1 cellular context compared by ENCODE assay signal in the genomic region with DNA sequence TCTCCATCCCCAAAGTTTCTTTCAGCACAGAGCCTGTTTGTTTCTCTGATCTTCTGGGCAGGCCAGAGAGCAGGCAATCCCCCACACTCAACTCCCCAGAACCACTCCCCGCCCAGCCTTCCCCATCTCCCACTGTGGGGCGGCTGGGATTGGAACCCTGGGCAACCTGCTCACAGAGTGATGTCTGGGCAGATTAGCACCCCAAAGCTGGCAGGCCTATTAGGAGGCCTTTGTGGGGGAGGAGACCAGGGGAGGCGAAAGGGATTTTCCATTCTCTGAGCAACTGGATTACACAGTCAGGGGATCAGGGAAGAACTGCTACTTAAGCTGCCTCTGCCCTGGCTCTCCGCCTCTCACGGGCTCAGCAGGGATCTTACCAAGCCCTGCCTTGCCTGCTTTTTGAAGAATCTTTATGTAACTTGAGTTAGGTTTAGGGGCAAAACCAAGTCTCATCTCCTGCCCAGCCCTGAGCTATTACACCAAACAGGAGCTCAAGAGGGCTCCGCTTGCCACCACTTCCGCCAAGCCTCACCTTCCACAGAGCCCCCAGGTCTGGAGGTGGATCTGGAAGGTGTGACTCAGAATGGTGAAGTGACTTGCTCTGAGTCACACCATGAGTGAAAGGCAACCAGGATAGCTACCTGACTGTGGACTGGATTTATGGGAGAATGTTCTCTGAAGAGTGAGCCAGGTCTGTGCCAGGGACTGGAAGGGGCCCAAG.
TF ChIP-seq lines count a peak whose summit lies in the region.

No MANE protein-coding gene starts in this region.

TF ChIP-seq in K562, 482 proteins besides CTCF, POLR2A, EP300 and RAD21:
- TF ChIP-seq STAT5A (IDR thresholded peaks at IDR 0.05; ENCODE audit: borderline replicate concordance, low read length): no peak
- no peak for TF ChIP-seq SRF (CRISPR knock-in tag; IDR thresholded peaks at IDR 0.05)
- TF ChIP-seq JUN (IDR thresholded peaks at IDR 0.05; ENCODE audit: borderline replicate concordance, low read depth, low read length): 0 out of 2 replicates have a peak, but pooled peaks have one; percentile 33
- TF ChIP-seq JUN (CRISPR knock-in tag; IDR thresholded peaks at IDR 0.05; ENCODE audit: borderline replicate concordance): no peak
- TF ChIP-seq, protein P1, sequence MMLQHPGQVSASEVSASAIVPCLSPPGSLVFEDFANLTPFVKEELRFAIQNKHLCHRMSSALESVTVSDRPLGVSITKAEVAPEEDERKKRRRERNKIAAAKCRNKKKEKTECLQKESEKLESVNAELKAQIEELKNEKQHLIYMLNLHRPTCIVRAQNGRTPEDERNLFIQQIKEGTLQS (IDR thresholded peaks at IDR 0.05): peak; percentile 65
- TF ChIP-seq, protein P1 (CRISPR knock-in tag; conservative IDR thresholded peaks at IDR 0.05): no peak
- TF ChIP-seq SMARCA4 (IDR thresholded peaks at IDR 0.05): 0 out of 2 replicates have a peak, but pooled peaks have one; percentile 19
- TF ChIP-seq WHSC1 (IDR thresholded peaks at IDR 0.05; ENCODE audit: low read length): no peak
- no peak for TF ChIP-seq ZNF76 (CRISPR knock-in tag; IDR thresholded peaks at IDR 0.05; ENCODE audit: borderline replicate concordance)
- no peak for TF ChIP-seq ZNF780A (CRISPR knock-in tag; IDR thresholded peaks at IDR 0.05)
- TF ChIP-seq KDM4B (IDR thresholded peaks at IDR 0.05; ENCODE audit: borderline replicate concordance in 2 of 2, low read depth in 1 of 2): no peak
- TF ChIP-seq, protein P2, sequence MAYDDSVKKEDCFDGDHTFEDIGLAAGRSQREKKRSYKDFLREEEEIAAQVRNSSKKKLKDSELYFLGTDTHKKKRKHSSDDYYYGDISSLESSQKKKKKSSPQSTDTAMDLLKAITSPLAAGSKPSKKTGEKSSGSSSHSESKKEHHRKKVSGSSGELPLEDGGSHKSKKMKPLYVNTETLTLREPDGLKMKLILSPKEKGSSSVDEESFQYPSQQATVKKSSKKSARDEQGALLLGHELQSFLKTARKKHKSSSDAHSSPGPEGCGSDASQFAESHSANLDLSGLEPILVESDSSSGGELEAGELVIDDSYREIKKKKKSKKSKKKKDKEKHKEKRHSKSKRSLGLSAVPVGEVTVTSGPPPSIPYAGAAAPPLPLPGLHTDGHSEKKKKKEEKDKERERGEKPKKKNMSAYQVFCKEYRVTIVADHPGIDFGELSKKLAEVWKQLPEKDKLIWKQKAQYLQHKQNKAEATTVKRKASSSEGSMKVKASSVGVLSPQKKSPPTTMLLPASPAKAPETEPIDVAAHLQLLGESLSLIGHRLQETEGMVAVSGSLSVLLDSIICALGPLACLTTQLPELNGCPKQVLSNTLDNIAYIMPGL (CRISPR knock-in tag; IDR thresholded peaks at IDR 0.05): no peak
- no peak for TF ChIP-seq BCOR (IDR thresholded peaks at IDR 0.05)
- peak; percentile 70 for TF ChIP-seq FOSL1 (tag; conservative IDR thresholded peaks at IDR 0.05)
- TF ChIP-seq PHB (CRISPR knock-in tag; IDR thresholded peaks at IDR 0.05): no peak
- TF ChIP-seq IFI16 (CRISPR knock-in tag; IDR thresholded peaks at IDR 0.05): no peak
- peak; percentile 41; the same call in 1 of the 2 replicates for TF ChIP-seq JUND (IDR thresholded peaks at IDR 0.05; ENCODE audit: borderline replicate concordance, low read depth, low read length)
- no peak for TF ChIP-seq JUND (tag; IDR thresholded peaks at IDR 0.05; ENCODE audit: borderline replicate concordance, low read depth, low read length)
